ENCODE assay signal across 8 cellular contexts in genomic region chr9:104748359-104749031, GRCh38. TPM values are rescaled to one million over a fixed set of nuclear protein-coding genes. Genes with fewer than 3 reads are reported as not detected.
A peak's percentile ranks its signal among the peaks of the same experiment; 100 is the strongest.
DNase-seq lines count a peak whose midpoint lies in the region; ATAC-seq, FAIRE-seq and TF ChIP-seq lines count a peak whose summit lies in the region.

No MANE protein-coding gene starts in this region.

- peak overlapping the region; percentile 92 for H3K4me3 Mint-ChIP-seq in astrocyte (ENCODE audit: unreplicated experiment)

- H3F3A ChIP-seq in smooth muscle cell (ENCODE audit: low read depth) = no peaks in the 10 kb centered on the region

- no peaks in the 10 kb centered on the region for H3K9me3 Mint-ChIP-seq in astrocyte (ENCODE audit: unreplicated experiment)

- POLR2A ChIA-PET in A549 (lab: Yijun Ruan, JAX) = interaction anchor here (0.9 to 2.0 kb wide), 3 partner anchors 11 to 120 kb away, joined by 3 to 8 read pairs (median 4); partner anchors contain the start of gene NIPSNAP3B

- no peaks in the 10 kb centered on the region for H3K27me3 Mint-ChIP-seq in astrocyte (ENCODE audit: low read depth, unreplicated experiment)

- peak overlapping the region; percentile 74 for H3K27ac Mint-ChIP-seq in astrocyte (ENCODE audit: unreplicated experiment)

- no peaks in the 10 kb centered on the region for H4K20me1 ChIP-seq in KMS-11 (ENCODE audit: insufficient read depth)
- no peaks in the 10 kb centered on the region for H4K20me1 ChIP-seq in astrocyte (ENCODE audit: insufficient read depth, low read length)
- H4K20me1 ChIP-seq in smooth muscle cell (ENCODE audit: low read depth) = no peaks in the 10 kb centered on the region

- H3K27ac ChIP-seq in A549 = peak overlapping the region; percentile 96 to 98
- peak overlapping the region; percentile 75 for H3K27ac ChIP-seq in KMS-11
- H3K27ac ChIP-seq in astrocyte (ENCODE audit: low read depth, low read length) = peak overlapping the region; percentile 84
- no peak overlapping the region for H3K27ac ChIP-seq in iPS-18a (ENCODE audit: low read length)
- H3K27ac ChIP-seq in smooth muscle cell (ENCODE audit: low read depth) = peak overlapping the region; percentile 55

- CTCF ChIA-PET in A549 (lab: Yijun Ruan, JAX) = no interaction called here

- TF ChIP-seq POLR2A in A549 (IDR thresholded peaks at IDR 0.05; ENCODE audit: low read length) = no peak

- WGBS in A549 (ENCODE audit: missing lambda C conversion rate) = 9% methylated on average over 19 of the region's 19 CpGs
- 10% methylated on average over 19 of the region's 19 CpGs for WGBS in smooth muscle cell (ENCODE audit: low lambda C conversion rate)

- TF ChIP-seq CTCF in A549 (IDR thresholded peaks at IDR 0.05) = no peak
- no peak for TF ChIP-seq CTCF in KMS-11 (conservative IDR thresholded peaks at IDR 0.05; ENCODE audit: low read depth, low read length)
- TF ChIP-seq CTCF in astrocyte (IDR thresholded peaks at IDR 0.05; ENCODE audit: insufficient read depth, low read depth, low read length) = no peak
- TF ChIP-seq CTCF in smooth muscle cell (IDR thresholded peaks at IDR 0.05; ENCODE audit: borderline replicate concordance, insufficient read depth, poor library complexity, severe bottlenecking) = no peak

- no peak for FAIRE-seq in A549 (lab: Jason Lieb, UNC)
- peak; percentile 78 for FAIRE-seq in GM19239 (lab: Jason Lieb, UNC)
- FAIRE-seq in astrocyte (lab: Jason Lieb, UNC) = no peak

- H3K27me3 ChIP-seq in KMS-11 (ENCODE audit: insufficient read depth, low read depth) (no peaks in the 10 kb centered on the region), astrocyte (ENCODE audit: insufficient read depth, low read length) (no peaks in the 10 kb centered on the region), iPS-18a (ENCODE audit: control insufficient read depth, insufficient read depth, low read length) (no peaks in the 10 kb centered on the region), smooth muscle cell (ENCODE audit: low read depth) (no peaks in the 10 kb centered on the region)

- DNase-seq in A549 (ENCODE audit: low read depth in 1 of 2, low spot score in 1 of 2) = peak; percentile 20 to 28
- no peak for DNase-seq in GM19239 (ENCODE audit: insufficient read length, low spot score)
- DNase-seq in astrocyte (ENCODE audit: low read depth) = peak; percentile 13
- DNase-seq in smooth muscle cell (lab: John Stamatoyannopoulos, UW; ENCODE audit: unreplicated experiment) = no peak
- DNase-seq in putamen (ENCODE audit: low spot score) = no peak

- no peak for TF ChIP-seq RAD21 in A549 (conservative IDR thresholded peaks at IDR 0.05 in 1 of 2, IDR thresholded peaks at IDR 0.05 in 1 of 2)

- peak overlapping the region; percentile 87 for H3K4me3 ChIP-seq in A549
- H3K4me3 ChIP-seq in KMS-11 (IDR thresholded peaks at IDR 0.05; ENCODE audit: insufficient read depth, low read depth, low read length) = peak overlapping the region; percentile 35
- peak overlapping the region; percentile 81 for H3K4me3 ChIP-seq in astrocyte (ENCODE audit: insufficient read depth, low read depth, low read length)
- peak overlapping the region; percentile 87 for H3K4me3 ChIP-seq in iPS-18a (ENCODE audit: low read length)
- H3K4me3 ChIP-seq in smooth muscle cell = peak overlapping the region; percentile 96

- peak overlapping the region; percentile 94 for H2AFZ ChIP-seq in KMS-11 (ENCODE audit: low read depth)
- peak overlapping the region; percentile 97 for H2AFZ ChIP-seq in astrocyte (ENCODE audit: low read depth, low read length)
- peak overlapping the region; percentile 100 for H2AFZ ChIP-seq in smooth muscle cell (ENCODE audit: low read depth)

- H3K36me3 ChIP-seq in KMS-11 (ENCODE audit: insufficient read depth) (no peaks in the 10 kb centered on the region), astrocyte (ENCODE audit: insufficient read depth, low read length) (peaks cover 7% of the 10 kb centered on the region), iPS-18a (ENCODE audit: control insufficient read depth, low read depth, low read length) (no peaks in the 10 kb centered on the region), smooth muscle cell (ENCODE audit: low read depth) (peaks cover 5% of the 10 kb centered on the region)

- peaks cover 9% of the 10 kb centered on the region for H3K4me1 Mint-ChIP-seq in astrocyte (ENCODE audit: low read depth, unreplicated experiment)

- H3K9ac ChIP-seq in KMS-11 = peak overlapping the region; percentile 73
- H3K9ac ChIP-seq in astrocyte (ENCODE audit: low read length) = peak overlapping the region; percentile 91
- H3K9ac ChIP-seq in iPS-18a (ENCODE audit: low read length) = peak overlapping the region; percentile 64
- peak overlapping the region; percentile 78 for H3K9ac ChIP-seq in smooth muscle cell (ENCODE audit: low read depth)

- H3K36me3 Mint-ChIP-seq in astrocyte (ENCODE audit: low read depth, unreplicated experiment) = peaks cover 2% of the 10 kb centered on the region

- H3K4me1 ChIP-seq in A549 (peaks cover 13% of the 10 kb centered on the region; the same call in 2 of the 3 replicates), KMS-11 (ENCODE audit: low read depth, poor library complexity, severe bottlenecking) (peaks cover 35% of the 10 kb centered on the region), astrocyte (ENCODE audit: insufficient read depth, low read length) (peaks cover 5% of the 10 kb centered on the region), iPS-18a (ENCODE audit: control insufficient read depth, low read depth, low read length) (peaks cover 4% of the 10 kb centered on the region), smooth muscle cell (ENCODE audit: low read depth) (no peaks in the 10 kb centered on the region)

- ATAC-seq in A549 (peak; percentile 36 to 38), HG03521 (IDR thresholded peaks at IDR 0.05; ENCODE audit: unreplicated experiment) (no peak)

- H3K9me3 ChIP-seq in A549 (no peaks in the 10 kb centered on the region), astrocyte (ENCODE audit: insufficient read depth, low read depth, low read length) (no peaks in the 10 kb centered on the region), iPS-18a (ENCODE audit: control insufficient read depth, low read depth, low read length) (no peaks in the 10 kb centered on the region), smooth muscle cell (replicated peaks; ENCODE audit: low read depth) (no peaks in the 10 kb centered on the region)

- H3K4me2 ChIP-seq in A549 = peak overlapping the region; percentile 85
- peak overlapping the region; percentile 77 for H3K4me2 ChIP-seq in KMS-11
- peak overlapping the region; percentile 98 for H3K4me2 ChIP-seq in astrocyte (ENCODE audit: low read length)
- H3K4me2 ChIP-seq in smooth muscle cell = peak overlapping the region; percentile 93

- H3K79me2 ChIP-seq in KMS-11 (ENCODE audit: insufficient read depth, low read depth) = no peaks in the 10 kb centered on the region
- H3K79me2 ChIP-seq in astrocyte (ENCODE audit: insufficient read depth, low read length) = peaks cover 15% of the 10 kb centered on the region
- H3K79me2 ChIP-seq in smooth muscle cell (ENCODE audit: low read depth) = peaks cover 12% of the 10 kb centered on the region

- TF ChIP-seq EP300 in A549 (IDR thresholded peaks at IDR 0.05) = no peak

TF ChIP-seq in A549, 52 proteins besides CTCF, POLR2A, EP300 and RAD21:
- TF ChIP-seq E2F6 (IDR thresholded peaks at IDR 0.05; ENCODE audit: borderline replicate concordance, low read depth) = peak; percentile 42; the same call in 1 of the 2 replicates
- TF ChIP-seq HOXB5 (CRISPR knock-in tag; IDR thresholded peaks at IDR 0.05) = no peak

RNA-seq across cellular contexts. Expression of gene NIPSNAP3A, which starts 1.0 kb away (rescaled TPM):
- 33.5 and 34.5 TPM in 2 replicates for polyA plus RNA-seq in A549 (2011; rRNA removed)
- polyA plus RNA-seq in A549 (2012; cell fraction: cytosol; rRNA removed) = 8.5 and 10.6 TPM in 2 replicates
- polyA plus RNA-seq in A549 (2012; cell fraction: nucleus; rRNA removed) = 4.3 and 6.7 TPM in 2 replicates
- polyA plus RNA-seq in A549 (2017; fragmentation: RNase III; extraction: RNeasy Plus Mini Kit Qiagen cat#74134 plus additional on column Dnase treatment) = 19.3 to 20.8 TPM (median 20.1 TPM) in 3 replicates
- polyA minus RNA-seq in A549 (2011; rRNA and poly(A)+ RNA removed) = 5.3 and 7.1 TPM in 2 replicates
- total RNA-seq in astrocyte = 25.9 and 28.2 TPM in 2 replicates
- 31.4 and 41.9 TPM in 2 replicates for total RNA-seq in smooth muscle cell
- 24.3 and 29.3 TPM in 2 replicates for polyA plus RNA-seq in smooth muscle cell

RNA-seq across cellular contexts. Expression of gene NIPSNAP3B, which starts 15.4 kb away (rescaled TPM):
- 2.9 and 3.4 TPM in 2 replicates for polyA plus RNA-seq in A549 (2011; rRNA removed)
- 0.38 and 0.62 TPM in 2 replicates for polyA plus RNA-seq in A549 (2012; cell fraction: cytosol; rRNA removed)
- polyA plus RNA-seq in A549 (2012; cell fraction: nucleus; rRNA removed) = 0.38 and 0.91 TPM in 2 replicates
- 1.00 to 2.0 TPM (median 1.7 TPM) in 3 replicates for polyA plus RNA-seq in A549 (2017; fragmentation: RNase III; extraction: RNeasy Plus Mini Kit Qiagen cat#74134 plus additional on column Dnase treatment)
- polyA minus RNA-seq in A549 (2011; rRNA and poly(A)+ RNA removed) = 0.73 and 1.2 TPM in 2 replicates
- total RNA-seq in astrocyte = 0.23 and 0.91 TPM in 2 replicates
- total RNA-seq in smooth muscle cell = 3.6 and 6.7 TPM in 2 replicates
- polyA plus RNA-seq in smooth muscle cell = 1.5 and 2.0 TPM in 2 replicates

RNA-seq across cellular contexts. Expression of gene OR13D1, which starts 54.2 kb away (rescaled TPM):
- polyA plus RNA-seq in A549 (2011; rRNA removed) (not detected in 2 replicates), A549 (2017; fragmentation: RNase III; extraction: RNeasy Plus Mini Kit Qiagen cat#74134 plus additional on column Dnase treatment) (not detected in 3 replicates), smooth muscle cell (not detected in 2 replicates)
- not detected in 2 replicates for polyA plus RNA-seq in A549 (2012; cell fraction: cytosol; rRNA removed)
- polyA plus RNA-seq in A549 (2012; cell fraction: nucleus; rRNA removed) = not detected in 2 replicates
- polyA minus RNA-seq in A549 (2011; rRNA and poly(A)+ RNA removed) = not detected in 2 replicates
- total RNA-seq in astrocyte (not detected in 2 replicates), smooth muscle cell (not detected in 2 replicates)

Comparison
In these comparisons a context has a peak if more than half of its experiments do, and no peak if none do; other contexts are left out.
1. DNase-seq: peak in A549 (2 of 2) and astrocyte (single experiment); none in GM19239 (single experiment), smooth muscle cell (single experiment) and putamen (single experiment).
2. H3K4me3 ChIP-seq: peak in every context shown above with its lines; median percentile 96 in smooth muscle cell; 87 in A549; 87 in iPS-18a; 81 in astrocyte; 35 in KMS-11.
3. Peak in every context shown above with its lines, with median percentiles within 50 percentile points of each other: H3K4me2 ChIP-seq, H2AFZ ChIP-seq and H3K9ac ChIP-seq.